1 cellular context compared by ENCODE assay signal in the genomic region with DNA sequence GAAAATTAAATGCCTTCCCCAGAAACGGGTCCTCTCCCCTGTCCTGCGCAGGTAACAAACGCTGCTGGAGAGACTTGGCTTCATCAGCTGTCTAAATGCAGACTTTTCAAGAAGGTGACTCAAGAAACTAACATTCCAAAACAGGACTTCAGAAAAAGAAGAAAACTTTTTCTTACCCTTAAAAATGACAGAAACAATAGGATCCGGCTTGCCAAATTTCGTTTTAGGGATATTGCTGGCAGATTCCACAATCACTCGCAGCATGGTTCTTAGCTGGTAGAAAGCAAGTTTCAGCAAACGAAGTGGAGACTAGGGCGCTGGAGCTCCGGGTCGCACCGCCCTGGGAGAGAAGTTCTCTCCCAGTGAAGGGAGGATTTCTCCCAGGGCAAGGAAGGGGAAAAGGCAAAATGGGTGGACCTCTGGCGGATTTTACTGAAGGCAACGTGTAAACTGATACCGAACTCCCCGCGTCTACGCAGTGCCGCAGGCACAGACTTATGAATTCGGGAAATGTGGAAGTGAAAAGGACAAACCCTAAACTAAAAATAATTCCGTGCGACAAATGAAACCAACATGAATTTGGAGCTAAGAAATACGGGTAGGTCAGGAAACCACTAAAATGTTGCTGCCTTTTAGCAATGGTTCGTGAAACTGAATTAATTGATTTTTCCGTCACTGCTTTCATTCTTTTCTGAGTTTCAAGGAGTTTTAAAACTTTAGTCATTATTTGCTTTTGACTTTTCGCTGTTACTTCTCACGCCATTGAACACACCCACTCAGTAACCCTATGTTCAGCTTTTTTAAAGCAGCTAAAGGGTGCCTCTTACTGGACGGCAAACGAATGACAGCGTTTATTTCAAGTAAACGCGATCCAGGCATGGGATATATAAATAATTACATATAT.
TF ChIP-seq lines count a peak whose summit lies in the region.

Gene MYOF (minus strand): TSS at position 404 of the 904 bp plus-strand sequence. CDS start 140 bp downstream, at position 264.

TF ChIP-seq in HepG2, 621 proteins besides CTCF, POLR2A, EP300 and RAD21:
- peak; percentile 80 for TF ChIP-seq CBX2 (IDR thresholded peaks at IDR 0.05; ENCODE audit: low read depth, low read length)
- no peak for TF ChIP-seq CBX2 (CRISPR knock-in tag; IDR thresholded peaks at IDR 0.05; ENCODE audit: low read depth)
- TF ChIP-seq ZSCAN29 (CRISPR knock-in tag; conservative IDR thresholded peaks at IDR 0.05), result peak; percentile 97
- TF ChIP-seq ZFP36 (IDR thresholded peaks at IDR 0.05; ENCODE audit: borderline replicate concordance, low read depth, low read length, partially characterized antibody), result peak; percentile 28
- no peak for TF ChIP-seq AKAP8 (CRISPR knock-in tag; IDR thresholded peaks at IDR 0.05)
- TF ChIP-seq SMC3 (IDR thresholded peaks at IDR 0.05; ENCODE audit: low read length), result peak; percentile 79
- TF ChIP-seq SAP130 (CRISPR knock-in tag; IDR thresholded peaks at IDR 0.05; ENCODE audit: low read depth), result peak; percentile 35
- no peak for TF ChIP-seq TBX2 (CRISPR knock-in tag; IDR thresholded peaks at IDR 0.05; ENCODE audit: borderline replicate concordance)
- TF ChIP-seq FOXA3 (CRISPR knock-in tag; IDR thresholded peaks at IDR 0.05), result 0 out of 2 replicates have a peak, but pooled peaks have one; percentile 6
- peak; percentile 82 for TF ChIP-seq STAG1 (CRISPR knock-in tag; IDR thresholded peaks at IDR 0.05)
- no peak for TF ChIP-seq ZNF569 (CRISPR knock-in tag; IDR thresholded peaks at IDR 0.05; ENCODE audit: borderline replicate concordance)
